In the genomic region with DNA sequence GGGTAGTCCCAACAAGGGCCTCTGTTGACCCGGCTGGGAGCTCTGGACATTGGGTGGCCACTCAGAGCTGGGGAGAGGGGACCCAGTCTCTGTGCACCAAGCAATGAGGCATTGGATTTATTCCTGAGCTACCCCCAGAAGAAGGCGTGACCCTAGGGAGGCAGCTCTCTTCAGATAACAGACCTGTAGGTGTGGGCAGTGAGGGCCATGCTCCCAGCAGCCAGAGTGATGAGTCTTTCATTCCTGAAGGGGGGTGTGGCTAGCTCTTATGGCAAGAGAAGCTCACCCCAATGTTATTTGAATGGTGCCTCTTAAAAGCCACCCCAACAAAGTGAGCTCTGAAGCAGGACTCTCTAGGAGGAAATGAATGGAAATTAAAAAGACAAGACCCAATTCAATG, we compare ENCODE assay signal across 25 cellular contexts. TPM values are rescaled to one million over a fixed set of nuclear protein-coding genes. Genes with fewer than 3 reads are reported as not detected.
A peak's percentile ranks its signal among the peaks of the same experiment; 100 is the strongest.
DNase-seq lines count a peak whose midpoint lies in the region; FAIRE-seq and TF ChIP-seq lines count a peak whose summit lies in the region.
"Had no signal": no experiment of that assay in that cellular context is flagged by ENCODE, and none has a peak within 500 bp of the region (broad histone marks: within the 10 kb centered on the region; RNA-seq: fewer than 3 reads in every experiment).

No MANE protein-coding gene starts in this region.

- no peak overlapping the region for H3K4me3 ChIP-seq in MG63
- no peak overlapping the region for H3K4me3 ChIP-seq in bronchial epithelial cell (ENCODE audit: low read depth, low read length)
- H3K4me3 ChIP-seq: prostate gland, thyroid gland had no signal

- POLR2A ChIA-PET in activated CD4-positive, alpha-beta T cell treated with anti-CD3 and anti-CD28 coated beads, Interleukin-2, amount 10 ng/mL, durations not matched to agents 7 days and 5 days (lab: Charles Lee) = no interaction called here

- H3K9me3 ChIP-seq in MG63 = no peaks in the 10 kb centered on the region
- H3K9me3 ChIP-seq: prostate gland, thyroid gland had no signal

- no peak overlapping the region for H3K4me3 Mint-ChIP-seq in nephron
- no peak overlapping the region for H3K4me3 Mint-ChIP-seq in activated CD4-positive, alpha-beta T cell treated with anti-CD3 and anti-CD28 coated beads, Interleukin-2, amount 10 ng/mL, durations not matched to agents 7 days and 5 days
- H3K4me3 Mint-ChIP-seq: activated naive CD8-positive, alpha-beta T cell treated with anti-CD3 and anti-CD28 coated beads, Interleukin-2, amount 50 U/mL, for 24 hours; IgD-negative memory B cell had no signal

- FAIRE-seq in bronchial epithelial cell (lab: Jason Lieb, UNC) = no peak
- FAIRE-seq: D721Med, small intestine had no signal

- peaks cover 12% of the 10 kb centered on the region for H3K9me3 Mint-ChIP-seq in nephron
- H3K9me3 Mint-ChIP-seq in activated CD4-positive, alpha-beta T cell treated with anti-CD3 and anti-CD28 coated beads, Interleukin-2, amount 10 ng/mL, durations not matched to agents 7 days and 5 days = no peaks in the 10 kb centered on the region
- H3K9me3 Mint-ChIP-seq: activated naive CD8-positive, alpha-beta T cell treated with anti-CD3 and anti-CD28 coated beads, Interleukin-2, amount 50 U/mL, for 24 hours had no signal

- no peaks in the 10 kb centered on the region for H3K36me3 ChIP-seq in MG63
- H3K36me3 ChIP-seq in bronchial epithelial cell (ENCODE audit: control insufficient read depth, insufficient read depth, low read length) = no peaks in the 10 kb centered on the region
- H3K36me3 ChIP-seq: prostate gland, thyroid gland had no signal

- TF ChIP-seq CTCF in bronchial epithelial cell (IDR thresholded peaks at IDR 0.05; ENCODE audit: insufficient read depth, low read length, severe bottlenecking) = no peak
- TF ChIP-seq CTCF in nephron (IDR thresholded peaks at IDR 0.05; ENCODE audit: unreplicated experiment in 3 of 3) = no peak
- no peak for TF ChIP-seq CTCF in GM13977 (IDR thresholded peaks at IDR 0.05; ENCODE audit: extremely low read depth, insufficient read depth, missing control alignments)

- H3K27me3 ChIP-seq in MG63 (no peaks in the 10 kb centered on the region), bronchial epithelial cell (ENCODE audit: control insufficient read depth, insufficient read depth, low read length) (no peaks in the 10 kb centered on the region)
- H3K27me3 ChIP-seq: thyroid gland had no signal

- peaks cover 10% of the 10 kb centered on the region for H3K27me3 Mint-ChIP-seq in nephron (ENCODE audit: low read depth)
- peaks cover 6% of the 10 kb centered on the region for H3K27me3 Mint-ChIP-seq in activated CD4-positive, alpha-beta T cell treated with anti-CD3 and anti-CD28 coated beads, Interleukin-2, amount 10 ng/mL, durations not matched to agents 7 days and 5 days
- H3K27me3 Mint-ChIP-seq: IgD-negative memory B cell had no signal

- H3K27ac Mint-ChIP-seq in nephron = peak overlapping the region in 2 of 3 experiments; percentile 71 to 88
- no peak overlapping the region for H3K27ac Mint-ChIP-seq in activated CD4-positive, alpha-beta T cell treated with anti-CD3 and anti-CD28 coated beads, Interleukin-2, amount 10 ng/mL, durations not matched to agents 7 days and 5 days
- H3K27ac Mint-ChIP-seq: activated naive CD8-positive, alpha-beta T cell treated with anti-CD3 and anti-CD28 coated beads, Interleukin-2, amount 50 U/mL, for 24 hours had no signal

- DNase-seq in Daoy (ENCODE audit: low read depth) = peak; percentile 44
- DNase-seq in MG63 = peak; percentile 34
- DNase-seq in bronchial epithelial cell (ENCODE audit: low read depth) = peak; percentile 37
- no peak for DNase-seq in stimulated activated CD4-positive, alpha-beta T cell treated with anti-CD3 and anti-CD28 coated beads, Interleukin-1b, Interleukin-23, amount 100 ng/mL, for 48 hours
- no peak for DNase-seq in middle frontal gyrus (ENCODE audit: extremely low spot score, low spot score)
- DNase-seq in activated CD4-positive, alpha-beta T cell treated with anti-CD3 and anti-CD28 coated beads, Interleukin-2, amount 10 ng/mL, durations not matched to agents 7 days and 5 days = no peak
- no peak for DNase-seq in GM13977 (ENCODE audit: low spot score)
- DNase-seq: activated CD8-positive, alpha-beta memory T cell treated with anti-CD3 and anti-CD28 coated beads, Interleukin-2, amount 50 U/mL, for 48 hours; activated effector memory CD4-positive, alpha-beta T cell treated with Interleukin-2 at 50 U/mL for 16 hours; activated naive CD8-positive, alpha-beta T cell treated with anti-CD3 and anti-CD28 coated beads, Interleukin-2, amount 50 U/mL, for 24 hours; caudate nucleus; midbrain; MV-4-11; NCI-H1694 treated with DMSO at 0.1 percent for 48 hours; small intestine; stimulated activated CD4-positive, alpha-beta T cell treated with anti-CD3 and anti-CD28 coated beads, Interleukin-2, amount 100 ng/mL, for 48 hours; stimulated activated naive CD4-positive, alpha-beta T cell treated with Interleukin-2 at 50 U/mL for 16 hours; T-helper 1 cell; thyroid gland had no signal

- no peaks in the 10 kb centered on the region for H3K36me3 Mint-ChIP-seq in nephron (ENCODE audit: low read depth)
- H3K36me3 Mint-ChIP-seq in activated CD4-positive, alpha-beta T cell treated with anti-CD3 and anti-CD28 coated beads, Interleukin-2, amount 10 ng/mL, durations not matched to agents 7 days and 5 days (ENCODE audit: low read depth) = no peaks in the 10 kb centered on the region
- H3K36me3 Mint-ChIP-seq: IgD-negative memory B cell had no signal

- in situ Hi-C loops in GM13977 (cut with MboI; ENCODE audit: low pct_unique_long_range_greater_than_20kb, low sequenced_read_pairs, unreplicated experiment) = no loop called here

- CTCF ChIA-PET in activated CD4-positive, alpha-beta T cell treated with anti-CD3 and anti-CD28 coated beads, Interleukin-2, amount 10 ng/mL, durations not matched to agents 7 days and 5 days (lab: Charles Lee) = interaction anchor here (0.6 kb wide), 1 partner anchor 24 kb away, joined by 3 read pairs; no protein-coding TSS in a partner anchor

- peaks cover 14% of the 10 kb centered on the region for H3K4me1 Mint-ChIP-seq in nephron
- no peaks in the 10 kb centered on the region for H3K4me1 Mint-ChIP-seq in activated CD4-positive, alpha-beta T cell treated with anti-CD3 and anti-CD28 coated beads, Interleukin-2, amount 10 ng/mL, durations not matched to agents 7 days and 5 days
- H3K4me1 Mint-ChIP-seq: activated naive CD8-positive, alpha-beta T cell treated with anti-CD3 and anti-CD28 coated beads, Interleukin-2, amount 50 U/mL, for 24 hours; IgD-negative memory B cell had no signal

RNA-seq across cellular contexts. Expression of gene TEX36, which starts 20.3 kb away (rescaled TPM):
- total RNA-seq in Daoy (2014; rRNA removed; shearing (Covaris generic)) = not detected in 2 replicates
- not detected in 2 replicates for total RNA-seq in MG63 (2014; rRNA removed; shearing (Covaris generic); ENCODE audit: low replicate concordance)
- not detected in 2 replicates for total RNA-seq in bronchial epithelial cell
- total RNA-seq in activated CD4-positive, alpha-beta T cell treated with anti-CD3 and anti-CD28 coated beads, Interleukin-2, amount 10 ng/mL, durations not matched to agents 7 days and 5 days = not detected
- total RNA-seq: epithelial cell of proximal tubule, G401, prostate gland, thyroid gland had no signal

RNA-seq across cellular contexts. Expression of gene EDRF1, which starts 56.9 kb away (rescaled TPM):
- 17.7 and 19.7 TPM in 2 replicates for total RNA-seq in Daoy (2014; rRNA removed; shearing (Covaris generic))
- 13.6 and 16.7 TPM in 2 replicates for total RNA-seq in MG63 (2014; rRNA removed; shearing (Covaris generic); ENCODE audit: low replicate concordance)
- total RNA-seq in bronchial epithelial cell = 13.4 and 15.5 TPM in 2 replicates
- total RNA-seq in activated CD4-positive, alpha-beta T cell treated with anti-CD3 and anti-CD28 coated beads, Interleukin-2, amount 10 ng/mL, durations not matched to agents 7 days and 5 days = 10 to 100 TPM; 37.0 to 39.5 TPM

Comparison
In these comparisons a context has a peak if more than half of its experiments do, and no peak if none do; other contexts are left out.
1. DNase-seq: peak in Daoy (single experiment), MG63 (single experiment) and bronchial epithelial cell (single experiment); none in stimulated activated CD4-positive, alpha-beta T cell treated with anti-CD3 and anti-CD28 coated beads, Interleukin-1b, Interleukin-23, amount 100 ng/mL, for 48 hours (single experiment), middle frontal gyrus (single experiment), activated CD4-positive, alpha-beta T cell treated with anti-CD3 and anti-CD28 coated beads, Interleukin-2, amount 10 ng/mL, durations not matched to agents 7 days and 5 days (single experiment) and GM13977 (single experiment).